In genomic region chr1:39632491-39633417, GRCh38 we compare ENCODE assay signal across 10 cellular contexts. TPM values are rescaled to one million over a fixed set of nuclear protein-coding genes. Genes with fewer than 3 reads are reported as not detected.
DNase-seq lines count a peak whose midpoint lies in the region; ATAC-seq and TF ChIP-seq lines count a peak whose summit lies in the region.
"Had no signal": no experiment of that assay in that cellular context is flagged by ENCODE, and none has a peak within 500 bp of the region (broad histone marks: within the 10 kb centered on the region; RNA-seq: fewer than 3 reads in every experiment).

No MANE protein-coding gene starts in this region.

- no peak overlapping the region for H4K91ac ChIP-seq in mesenchymal stem cell (ENCODE audit: low read length)

- no peak overlapping the region for H3K23ac ChIP-seq in mesenchymal stem cell (ENCODE audit: low read length in 2 of 2)

- H3K79me1 ChIP-seq in mesenchymal stem cell (replicated peaks; ENCODE audit: low read length, poor library complexity, severe bottlenecking): no peaks in the 10 kb centered on the region

- no peaks in the 10 kb centered on the region for H3K36me3 ChIP-seq in mesenchymal stem cell (ENCODE audit: control insufficient read depth in 1 of 2, insufficient read depth in 2 of 2, low read depth in 1 of 2, low read length in 2 of 2)
- H3K36me3 ChIP-seq in urinary bladder (ENCODE audit: insufficient read depth): no peaks in the 10 kb centered on the region

- H3K4me1 ChIP-seq in mesenchymal stem cell (ENCODE audit: control insufficient read depth, insufficient read depth, low read depth, low read length): peaks cover 5% of the 10 kb centered on the region
- no peaks in the 10 kb centered on the region for H3K4me1 ChIP-seq in urinary bladder (ENCODE audit: insufficient read depth)

- WGBS in mesenchymal stem cell: 14% methylated on average over 52 of the region's 66 CpGs
- WGBS in urinary bladder: 19% methylated on average over 66 of the region's 66 CpGs

- peak overlapping the region; percentile 54 for H2AFZ ChIP-seq in mesenchymal stem cell (ENCODE audit: low read depth, low read length)

- H3K4ac ChIP-seq in mesenchymal stem cell (ENCODE audit: low read depth in 1 of 2, low read length in 2 of 2): no peak overlapping the region

- H3K9me3 ChIP-seq in mesenchymal stem cell (ENCODE audit: control insufficient read depth, low read length): no peaks in the 10 kb centered on the region

- ATAC-seq in HG02610 (IDR thresholded peaks at IDR 0.05; ENCODE audit: unreplicated experiment) (no peak), GM21515 (IDR thresholded peaks at IDR 0.05; ENCODE audit: unreplicated experiment) (no peak)

- no peak overlapping the region for H2BK5ac ChIP-seq in mesenchymal stem cell (ENCODE audit: low read depth, low read length, poor library complexity, severe bottlenecking)

- no peak overlapping the region for H3K27ac ChIP-seq in mesenchymal stem cell (ENCODE audit: low read length, poor library complexity, severe bottlenecking)
- H3K27ac ChIP-seq in urinary bladder (ENCODE audit: low read depth): no peak overlapping the region

- TF ChIP-seq POLR2A in erythroblast (IDR thresholded peaks at IDR 0.05; ENCODE audit: low read length): no peak

- H2AK5ac ChIP-seq in mesenchymal stem cell (ENCODE audit: low read length, severe bottlenecking): no peak overlapping the region

- H2BK15ac ChIP-seq in mesenchymal stem cell (ENCODE audit: low read depth, poor library complexity, severe bottlenecking): no peak overlapping the region

- H3K14ac ChIP-seq in mesenchymal stem cell (ENCODE audit: low read length in 2 of 2): no peak overlapping the region

- H2BK120ac ChIP-seq in mesenchymal stem cell (ENCODE audit: low read depth, low read length): no peak overlapping the region

- DNase-seq in NCI-H345 (lab: John Stamatoyannopoulos, UW): peak; percentile 9
- DNase-seq in NCI-H345 treated with DMSO at 0.1 percent for 48 hours (lab: John Stamatoyannopoulos, UW; ENCODE audit: unreplicated experiment): no peak
- peak; percentile 40 for DNase-seq in epithelial cell of esophagus (ENCODE audit: low read depth)
- peak; percentile 75 for DNase-seq in mesenchymal stem cell
- DNase-seq in erythroblast (lab: John Stamatoyannopoulos, UW): no peak
- DNase-seq: activated T-cell treated with anti-CD3 and anti-CD28 coated beads, Interleukin-2, amount 50 U/mL, for 24 hours; kidney glomerular epithelial cell had no signal

- no peak overlapping the region for H3K9ac ChIP-seq in mesenchymal stem cell (ENCODE audit: low read length)

- H3K18ac ChIP-seq in mesenchymal stem cell (ENCODE audit: low read depth in 1 of 2, low read length in 2 of 2): no peak overlapping the region

- no peak for TF ChIP-seq CTCF in epithelial cell of esophagus (IDR thresholded peaks at IDR 0.05; ENCODE audit: insufficient read depth, low read depth, low read length, missing control alignments)

- H3K4me3 ChIP-seq in epithelial cell of esophagus (ENCODE audit: low read length): no peak overlapping the region
- no peak overlapping the region for H3K4me3 ChIP-seq in mesenchymal stem cell (ENCODE audit: insufficient read depth in 1 of 2, low read depth in 1 of 2, low read length in 2 of 2)
- peak overlapping the region; percentile 5 for H3K4me3 ChIP-seq in urinary bladder (ENCODE audit: low read depth, low read length)

- no peak overlapping the region for H4K8ac ChIP-seq in mesenchymal stem cell (ENCODE audit: low read length)

- H2BK12ac ChIP-seq in mesenchymal stem cell (ENCODE audit: low read length in 2 of 2): peak overlapping the region in 1 of 2 experiments; percentile 35

- peaks cover 76 to 89% of the 10 kb centered on the region in 2 experiments for H3K27me3 ChIP-seq in mesenchymal stem cell (ENCODE audit: control insufficient read depth in 1 of 2, insufficient read depth in 1 of 2, low read length in 2 of 2)

- H3K4me2 ChIP-seq in mesenchymal stem cell (ENCODE audit: low read length, poor library complexity, severe bottlenecking): peak overlapping the region; percentile 32

RNA-seq across cellular contexts. Expression of gene HEYL, which starts 6.7 kb away (rescaled TPM):
- 1.3 TPM for polyA plus RNA-seq in mesenchymal stem cell (2013, experiment 1 of 2)
- polyA plus RNA-seq in mesenchymal stem cell (2013, experiment 2 of 2): 1.3 TPM
- total RNA-seq in urinary bladder: 7.9 TPM
- 7.2 TPM for polyA plus RNA-seq in urinary bladder

RNA-seq across cellular contexts. Expression of gene NT5C1A, which starts 39.2 kb away (rescaled TPM):
- polyA plus RNA-seq in mesenchymal stem cell (2013, experiment 1 of 2): 0.12 TPM
- polyA plus RNA-seq in mesenchymal stem cell (2013, experiment 2 of 2): 0.25 TPM
- total RNA-seq in urinary bladder: 2.1 TPM
- polyA plus RNA-seq in urinary bladder: 0.27 TPM

RNA-seq across cellular contexts. Expression of gene PABPC4, which starts 56.2 kb away (rescaled TPM):
- polyA plus RNA-seq in mesenchymal stem cell (2013, experiment 1 of 2): 162 TPM
- 158 TPM for polyA plus RNA-seq in mesenchymal stem cell (2013, experiment 2 of 2)
- 113 TPM for total RNA-seq in urinary bladder
- polyA plus RNA-seq in urinary bladder: 123 TPM

RNA-seq across cellular contexts. Expression of gene HPCAL4, which starts 58.5 kb away (rescaled TPM):
- 0.01 TPM for polyA plus RNA-seq in mesenchymal stem cell (2013, experiment 1 of 2)
- 0.01 TPM for polyA plus RNA-seq in mesenchymal stem cell (2013, experiment 2 of 2)
- total RNA-seq in urinary bladder: 2.5 TPM
- polyA plus RNA-seq in urinary bladder: 0.23 TPM

Comparison
In these comparisons a context has a peak if more than half of its experiments do, and no peak if none do; other contexts are left out.
1. DNase-seq: peak in NCI-H345 (single experiment), epithelial cell of esophagus (single experiment) and mesenchymal stem cell (single experiment); none in NCI-H345 treated with DMSO at 0.1 percent for 48 hours (single experiment) and erythroblast (0 of 2).